In genomic region chr20:45173531-45173930, GRCh38 we compare ENCODE assay signal across 16 cellular contexts.
DNase-seq lines count a peak whose midpoint lies in the region; FAIRE-seq and TF ChIP-seq lines count a peak whose summit lies in the region.
"Had no signal": no experiment of that assay in that cellular context is flagged by ENCODE, and none has a peak within 500 bp of the region (broad histone marks: within the 10 kb centered on the region; RNA-seq: fewer than 3 reads in every experiment).

No MANE protein-coding gene starts in this region.

- DNase-seq in HTR-8/SVneo (ENCODE audit: insufficient read length, low spot score) (no peak), RWPE1 (ENCODE audit: low spot score) (peak; percentile 42), epithelial cell of esophagus (ENCODE audit: low read depth) (peak; percentile 84), kidney tubule cell (ENCODE audit: low spot score) (peak; percentile 6), NCI-H2196 treated with DMSO at 0.1 percent for 48 hours (lab: John Stamatoyannopoulos, UW; ENCODE audit: unreplicated experiment) (no peak), Ammon's horn (ENCODE audit: low spot score) (no peak)
- no peak for DNase-seq in stimulated activated CD4-positive, alpha-beta T cell treated with anti-CD3 and anti-CD28 coated beads, Interleukin-12 subunit alpha, Interleukin-12 subunit beta, amount 100 ng/mL, for 4 hours
- DNase-seq: ACHN; C1 segment of cervical spinal cord; CD4-positive, alpha-beta memory T cell; DND-41; GDM1; GOT3; H9 had no signal

- FAIRE-seq in HTR-8/SVneo (lab: Jason Lieb, UNC), result peak; percentile 67
- FAIRE-seq: GM19239, HepG2 had no signal

- no peak overlapping the region for H3K4me3 ChIP-seq in epithelial cell of esophagus (ENCODE audit: low read length)

- TF ChIP-seq CTCF in RWPE1 (conservative IDR thresholded peaks at IDR 0.05; ENCODE audit: low read depth) (no peak), epithelial cell of esophagus (IDR thresholded peaks at IDR 0.05; ENCODE audit: insufficient read depth, low read depth, low read length, missing control alignments) (no peak)

- CTCF ChIA-PET in RWPE1 (lab: Yijun Ruan, JAX), result interaction anchor here (0.6 kb wide), 1 partner anchor 63 kb away, joined by 3 read pairs; no protein-coding TSS in a partner anchor

- H3K27ac ChIP-seq in RWPE1, result no peak overlapping the region

- POLR2A ChIA-PET in RWPE1 (lab: Yijun Ruan, JAX; ENCODE audit: low non-redundant PET), result no interaction called here

Comparison
In these comparisons a context has a peak if more than half of its experiments do, and no peak if none do; other contexts are left out.
1. DNase-seq: peak in RWPE1 (single experiment), epithelial cell of esophagus (single experiment) and kidney tubule cell (single experiment); none in HTR-8/SVneo (single experiment), NCI-H2196 treated with DMSO at 0.1 percent for 48 hours (single experiment), Ammon's horn (single experiment) and stimulated activated CD4-positive, alpha-beta T cell treated with anti-CD3 and anti-CD28 coated beads, Interleukin-12 subunit alpha, Interleukin-12 subunit beta, amount 100 ng/mL, for 4 hours (single experiment).